In genomic region chr7:128154519-128154918, GRCh38 we compare ENCODE assay signal across 19 cellular contexts.
"Had no signal": no experiment of that assay in that cellular context is flagged by ENCODE, and none has a peak within 500 bp of the region (broad histone marks: within the 10 kb centered on the region; RNA-seq: fewer than 3 reads in every experiment).

No MANE protein-coding gene starts in this region.

- H3K4me1 Mint-ChIP-seq: activated CD4-positive, alpha-beta T cell treated with anti-CD3 and anti-CD28 coated beads, Interleukin-2, amount 10 ng/mL, durations not matched to agents 24 days and 14 days; activated naive CD8-positive, alpha-beta T cell treated with anti-CD3 and anti-CD28 coated beads for 36 hours; activated T-helper 17 cell treated with anti-CD3 and anti-CD28 coated beads, Interleukin-2, amount 50 U/mL, for 72 hours; stimulated activated memory B cell treated with anti-CD40 and anti-IgM and Interleukin-4, amounts not matched to agents 10 μg/mL and 1 μg/mL and 100 μg/mL, for 72 hours had no signal

- H3K4me3 Mint-ChIP-seq: activated CD4-positive, alpha-beta T cell treated with anti-CD3 and anti-CD28 coated beads, Interleukin-2, amount 10 ng/mL, durations not matched to agents 24 days and 14 days; activated CD8-positive, alpha-beta T cell treated with anti-CD3 and anti-CD28 coated beads for 36 hours; activated naive CD8-positive, alpha-beta T cell treated with anti-CD3 and anti-CD28 coated beads for 36 hours; activated T-helper 17 cell treated with anti-CD3 and anti-CD28 coated beads, Interleukin-2, amount 50 U/mL, for 72 hours; naive thymus-derived CD4-positive, alpha-beta T cell; stimulated activated memory B cell treated with anti-CD40 and anti-IgM and Interleukin-4, amounts not matched to agents 10 μg/mL and 1 μg/mL and 100 μg/mL, for 72 hours had no signal

- H3K27me3 ChIP-seq: upper lobe of right lung had no signal

- H3K4me1 ChIP-seq: upper lobe of right lung had no signal

- DNase-seq: activated CD4-positive, alpha-beta T cell treated with anti-CD3 and anti-CD28 coated beads, Interleukin-2, amount 10 ng/mL, durations not matched to agents 24 days and 14 days; activated CD4-positive, CD25-positive, alpha-beta regulatory T cell; activated CD8-positive, alpha-beta T cell treated with anti-CD3 and anti-CD28 coated beads for 36 hours; activated naive CD4-positive, alpha-beta T cell; activated naive CD8-positive, alpha-beta T cell treated with anti-CD3 and anti-CD28 coated beads for 36 hours; activated T-cell treated with anti-CD3 and anti-CD28 coated beads, Interleukin-2, amount 50 U/mL, for 1 hour; amygdala; dermis blood vessel endothelial cell; effector memory CD4-positive, alpha-beta T cell; foreskin fibroblast; left cardiac atrium; mesenchymal stem cell; naive thymus-derived CD4-positive, alpha-beta T cell; stimulated activated CD4-positive, alpha-beta T cell treated with anti-CD3 and anti-CD28 coated beads, Interleukin-4, amount 100 ng/mL, for 4 hours; upper lobe of right lung had no signal

- H3K27ac ChIP-seq: thoracic aorta, upper lobe of right lung had no signal

- H3K4me3 ChIP-seq: thoracic aorta, upper lobe of right lung had no signal

- H3K36me3 ChIP-seq: thoracic aorta, upper lobe of right lung had no signal

- H3K9me3 Mint-ChIP-seq: activated CD4-positive, alpha-beta T cell treated with anti-CD3 and anti-CD28 coated beads, Interleukin-2, amount 10 ng/mL, durations not matched to agents 24 days and 14 days; activated CD8-positive, alpha-beta T cell treated with anti-CD3 and anti-CD28 coated beads for 36 hours; activated naive CD8-positive, alpha-beta T cell treated with anti-CD3 and anti-CD28 coated beads for 36 hours; activated T-helper 17 cell treated with anti-CD3 and anti-CD28 coated beads, Interleukin-2, amount 50 U/mL, for 72 hours; stimulated activated memory B cell treated with anti-CD40 and anti-IgM and Interleukin-4, amounts not matched to agents 10 μg/mL and 1 μg/mL and 100 μg/mL, for 72 hours had no signal

- H3K27ac Mint-ChIP-seq: activated CD4-positive, alpha-beta T cell treated with anti-CD3 and anti-CD28 coated beads, Interleukin-2, amount 10 ng/mL, durations not matched to agents 24 days and 14 days; activated CD8-positive, alpha-beta T cell treated with anti-CD3 and anti-CD28 coated beads for 36 hours; activated naive CD8-positive, alpha-beta T cell treated with anti-CD3 and anti-CD28 coated beads for 36 hours; activated T-helper 17 cell treated with anti-CD3 and anti-CD28 coated beads, Interleukin-2, amount 50 U/mL, for 72 hours; stimulated activated memory B cell treated with anti-CD40 and anti-IgM and Interleukin-4, amounts not matched to agents 10 μg/mL and 1 μg/mL and 100 μg/mL, for 72 hours had no signal

- ATAC-seq: activated CD8-positive, alpha-beta T cell treated with anti-CD3 and anti-CD28 coated beads for 36 hours; left cardiac atrium; naive thymus-derived CD4-positive, alpha-beta T cell; sciatic nerve; stimulated activated memory B cell treated with anti-CD40 and anti-IgM and Interleukin-4, amounts not matched to agents 10 μg/mL and 1 μg/mL and 100 μg/mL, for 72 hours; upper lobe of right lung had no signal

- H3K9me3 ChIP-seq: thoracic aorta, upper lobe of right lung had no signal

- H3K36me3 Mint-ChIP-seq: activated naive CD8-positive, alpha-beta T cell treated with anti-CD3 and anti-CD28 coated beads for 36 hours; stimulated activated memory B cell treated with anti-CD40 and anti-IgM and Interleukin-4, amounts not matched to agents 10 μg/mL and 1 μg/mL and 100 μg/mL, for 72 hours had no signal
